Comparison of ENCODE assay signal across 15 cellular contexts in the genomic region with DNA sequence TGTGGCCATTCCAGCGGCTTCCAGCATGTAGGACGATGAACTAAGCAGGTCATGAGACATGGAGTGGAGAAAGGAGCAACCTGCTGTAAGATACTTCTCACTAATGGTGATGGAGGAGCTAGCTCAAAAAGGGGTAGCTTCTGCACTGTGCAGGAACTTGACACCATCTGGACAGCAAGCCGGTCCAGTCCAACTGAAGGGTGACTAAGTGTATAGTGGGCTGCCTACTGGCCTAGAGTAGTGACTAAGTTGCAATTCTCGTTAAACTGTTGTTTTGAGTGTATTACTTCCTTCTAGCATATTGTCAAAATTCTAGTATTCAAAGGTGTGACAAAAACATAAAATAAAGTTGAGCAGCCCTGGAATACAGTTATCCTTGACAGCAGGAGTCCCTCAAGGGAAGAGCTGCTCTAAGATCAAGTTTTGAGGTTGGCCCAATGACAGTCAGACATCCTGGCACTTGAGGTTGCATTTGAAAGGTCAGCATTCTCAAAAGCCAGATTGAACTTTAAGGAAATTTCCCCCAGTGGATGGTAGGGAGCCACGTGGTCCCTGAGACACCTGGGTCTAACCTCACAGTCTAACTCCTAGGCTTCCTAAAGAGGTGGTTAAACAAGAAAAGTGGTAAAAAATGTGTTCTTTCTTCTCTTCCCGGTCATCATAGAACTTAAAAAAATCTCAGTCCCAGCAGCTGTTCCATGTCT. TPM values are rescaled to one million over a fixed set of nuclear protein-coding genes. Genes with fewer than 3 reads are reported as not detected.
DNase-seq lines count a peak whose midpoint lies in the region; ATAC-seq and TF ChIP-seq lines count a peak whose summit lies in the region.
"Had no signal": no experiment of that assay in that cellular context is flagged by ENCODE, and none has a peak within 500 bp of the region (broad histone marks: within the 10 kb centered on the region; RNA-seq: fewer than 3 reads in every experiment).

No MANE protein-coding gene starts in this region.

- H3K9me2 ChIP-seq in PC-3 (replicated peaks; ENCODE audit: low read length) = no peaks in the 10 kb centered on the region

- TF ChIP-seq CTCF in AG09309 (IDR thresholded peaks at IDR 0.05; ENCODE audit: control insufficient read depth, insufficient read depth, low read depth, low read length, missing control alignments) (no peak), PC-3 (conservative IDR thresholded peaks at IDR 0.05; ENCODE audit: low read depth, low read length) (no peak), coronary artery (IDR thresholded peaks at IDR 0.05) (no peak)

- CTCF ChIA-PET in PC-3 (lab: Charles Lee) = no interaction called here

- H3K79me2 ChIP-seq in PC-3 (ENCODE audit: low read length) = no peaks in the 10 kb centered on the region

- no TSS peak for BruUV-seq in PC-3 (replicated peaks; lab: Mats Ljungman, UMichigan)

- peak; percentile 18 for DNase-seq in AG09309 (ENCODE audit: low read depth)
- DNase-seq in HCEC 1CT = peak; percentile 58
- DNase-seq in PC-3 = peak; percentile 62
- peak; percentile 11 for DNase-seq in fibroblast of peridontal ligament (ENCODE audit: extremely low read depth)
- DNase-seq in HPDE6-E6E7 (ENCODE audit: extremely low spot score) = no peak
- DNase-seq in coronary artery (ENCODE audit: low spot score) = no peak
- DNase-seq in D341Med (ENCODE audit: low spot score) = no peak
- DNase-seq: COR-L47, NCI-H1436, NCI-H2029, NCI-H2171 treated with DMSO at 0.1 percent for 48 hours, NCI-H446 treated with DMSO at 0.1 percent for 48 hours, T-cell had no signal

- H3F3A ChIP-seq in PC-3 (ENCODE audit: low read length, unreplicated experiment) = no peaks in the 10 kb centered on the region

- H3K9me3 ChIP-seq in PC-3 (ENCODE audit: low read length) = no peaks in the 10 kb centered on the region

- H3K4me3 ChIP-seq in AG09309 (ENCODE audit: control insufficient read depth, low read depth, low read length) (no peak overlapping the region), PC-3 (ENCODE audit: low read length) (no peak overlapping the region), coronary artery (no peak overlapping the region)

- H2AFZ ChIP-seq in PC-3 (ENCODE audit: low read length) = no peak overlapping the region

- POLR2A ChIA-PET in PC-3 (lab: Charles Lee; ENCODE audit: unreplicated experiment) = interaction anchor here (0.6 kb wide), 1 partner anchor 177 kb away, joined by 3 read pairs; no protein-coding TSS in a partner anchor

- peak; percentile 82 for ATAC-seq in PC-3
- no peak for ATAC-seq in GM18867 (IDR thresholded peaks at IDR 0.05; ENCODE audit: unreplicated experiment)
- ATAC-seq: T-cell had no signal

- H4K20me1 ChIP-seq in PC-3 (ENCODE audit: low read length) = no peaks in the 10 kb centered on the region

- no peak overlapping the region for H3K9ac ChIP-seq in PC-3 (ENCODE audit: low read length)

- intact Hi-C loops in PC-3 (cut with micrococcal nuclease) = loop anchor here (5.0 kb wide), 1 partner anchor 1670 kb away; no protein-coding TSS in a partner anchor

- H3K4me1 ChIP-seq in PC-3 (ENCODE audit: insufficient read depth, low read length) = peaks cover 53% of the 10 kb centered on the region

- no peaks in the 10 kb centered on the region for H3K27me3 ChIP-seq in PC-3 (ENCODE audit: low read length)

- no peaks in the 10 kb centered on the region for H3K36me3 ChIP-seq in PC-3 (ENCODE audit: low read depth, low read length)

- H3K4me2 ChIP-seq in PC-3 (ENCODE audit: low read length) = peak overlapping the region; percentile 20; the same call in 1 of the 2 replicates

- H3K27ac ChIP-seq in PC-3 (ENCODE audit: low read length) = 0 out of 2 replicates have a peak overlapping the region, but pooled peaks have one; percentile 16
- H3K27ac ChIP-seq in coronary artery = no peak overlapping the region

RNA-seq across cellular contexts. Expression of gene CETN2, which starts 8.0 kb away (rescaled TPM):
- total RNA-seq in PC-3 (2014; rRNA removed) = 40.9 and 42.9 TPM in 2 replicates

RNA-seq across cellular contexts. Expression of gene NSDHL, which starts 8.3 kb away (rescaled TPM):
- total RNA-seq in PC-3 (2014; rRNA removed) = 32.3 and 33.7 TPM in 2 replicates

RNA-seq across cellular contexts. Expression of gene MAGEA6, which starts 53.0 kb away (rescaled TPM):
- 1.2 and 1.3 TPM in 2 replicates for total RNA-seq in PC-3 (2014; rRNA removed)
- total RNA-seq: H1 had no signal

Comparison
In these comparisons a context has a peak if more than half of its experiments do, and no peak if none do; other contexts are left out.
1. DNase-seq: peak in AG09309 (single experiment), HCEC 1CT (single experiment), PC-3 (single experiment) and fibroblast of peridontal ligament (single experiment); none in HPDE6-E6E7 (single experiment), coronary artery (single experiment) and D341Med (single experiment).